19 cellular contexts compared by ENCODE assay signal in the genomic region with DNA sequence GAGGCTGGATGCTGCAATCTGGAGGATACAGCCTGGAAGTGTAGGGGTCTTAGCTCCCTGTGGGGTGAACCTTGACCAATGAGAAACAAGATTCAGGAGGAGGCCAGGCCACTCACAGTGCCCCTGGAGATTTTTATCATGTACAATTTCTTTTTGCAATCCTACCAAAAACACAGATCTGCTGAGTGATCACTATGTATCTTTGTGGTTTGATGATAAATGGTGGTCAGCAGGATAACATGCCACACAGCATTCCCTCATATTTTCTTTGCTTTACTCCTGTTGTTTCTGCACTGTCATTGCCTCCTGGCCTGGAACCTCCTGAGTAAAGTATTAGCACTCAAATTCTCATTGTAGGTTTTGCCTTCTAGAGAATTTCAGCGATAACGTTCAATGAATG.
DNase-seq lines count a peak whose midpoint lies in the region; ATAC-seq and TF ChIP-seq lines count a peak whose summit lies in the region.
"Had no signal": no experiment of that assay in that cellular context is flagged by ENCODE, and none has a peak within 500 bp of the region (broad histone marks: within the 10 kb centered on the region; RNA-seq: fewer than 3 reads in every experiment).

No MANE protein-coding gene starts in this region.

- H3K9ac ChIP-seq in GM23248 (no peak overlapping the region), adipocyte (ENCODE audit: low read length) (peak overlapping the region; percentile 2)

- H3K4me2 ChIP-seq in GM23248 (ENCODE audit: unreplicated experiment): no peak overlapping the region

- TF ChIP-seq CTCF in vagina (IDR thresholded peaks at IDR 0.05): no peak

- no peak for ATAC-seq in GM18867 (IDR thresholded peaks at IDR 0.05; ENCODE audit: unreplicated experiment)
- ATAC-seq: body of pancreas; naive thymus-derived CD4-positive, alpha-beta T cell had no signal

- H3K36me3 ChIP-seq in GM23248 (ENCODE audit: low read depth) (no peaks in the 10 kb centered on the region), adipocyte (ENCODE audit: control insufficient read depth, insufficient read depth, low read length, severe bottlenecking) (no peaks in the 10 kb centered on the region), vagina (no peaks in the 10 kb centered on the region)
- H3K36me3 ChIP-seq: sigmoid colon, tibial artery had no signal

- H3F3A ChIP-seq in GM23248 (ENCODE audit: insufficient read depth): 0 out of 2 replicates have a peak, but pooled peaks cover 9% of the 10 kb centered on the region

- H3K9me3 ChIP-seq in GM23248 (ENCODE audit: low read depth): no peaks in the 10 kb centered on the region
- H3K9me3 ChIP-seq in adipocyte (ENCODE audit: control insufficient read depth, low read length): no peaks in the 10 kb centered on the region
- H3K9me3 ChIP-seq in vagina: no peaks in the 10 kb centered on the region
- H3K9me3 ChIP-seq: body of pancreas, sigmoid colon, tibial artery had no signal

- WGBS in GM23248 (ENCODE audit: low coverage in 1 of 2, low lambda C conversion rate in 2 of 2, missing lambda C conversion rate in 2 of 2), 2 experiments: 24 to 28% methylated on average over 2 of the region's 2 CpGs

- H3K27me3 ChIP-seq in GM23248 (replicated peaks; ENCODE audit: insufficient read depth) (no peaks in the 10 kb centered on the region), adipocyte (replicated peaks; ENCODE audit: control insufficient read depth, insufficient read depth, low read length) (no peaks in the 10 kb centered on the region), vagina (no peaks in the 10 kb centered on the region)
- H3K27me3 ChIP-seq: body of pancreas, sigmoid colon, tibial artery had no signal

- H3K79me2 ChIP-seq in GM23248 (ENCODE audit: insufficient read depth): no peaks in the 10 kb centered on the region

- H4K20me1 ChIP-seq in GM23248 (ENCODE audit: insufficient read depth): no peaks in the 10 kb centered on the region

- H3K27ac ChIP-seq in GM23248 (no peak overlapping the region), vagina (no peak overlapping the region)
- H3K27ac ChIP-seq: body of pancreas, sigmoid colon, tibial artery had no signal

- H3K4me1 ChIP-seq in GM23248 (ENCODE audit: insufficient read depth): peaks cover 10% of the 10 kb centered on the region
- H3K4me1 ChIP-seq in adipocyte (ENCODE audit: control insufficient read depth, insufficient read depth, low read length): peaks cover 21% of the 10 kb centered on the region
- no peaks in the 10 kb centered on the region for H3K4me1 ChIP-seq in vagina
- H3K4me1 ChIP-seq: body of pancreas, sigmoid colon, tibial artery had no signal

- H3K4me3 ChIP-seq in GM23248 (no peak overlapping the region), adipocyte (ENCODE audit: low read length) (no peak overlapping the region), vagina (no peak overlapping the region)
- H3K4me3 ChIP-seq: body of pancreas, sigmoid colon, tibial artery had no signal

- TF ChIP-seq POLR2A in vagina (IDR thresholded peaks at IDR 0.05): no peak

- no peak overlapping the region for H2AFZ ChIP-seq in GM23248

- in situ Hi-C loops in GM23248 (cut with MboI): no loop called here

- DNase-seq in GM23248: peak; percentile 60
- DNase-seq in adipocyte (ENCODE audit: low read depth): peak; percentile 7
- DNase-seq in glomerular visceral epithelial cell (ENCODE audit: extremely low spot score): peak; percentile 75
- peak; percentile 36 for DNase-seq in smooth muscle cell of the brain vasculature (ENCODE audit: low read depth, low spot score)
- no peak for DNase-seq in DMS79 treated with DMSO at 0.1 percent for 48 hours (lab: John Stamatoyannopoulos, UW)
- DNase-seq in vagina (ENCODE audit: extremely low spot score in 2 of 2): no peak
- DNase-seq: activated CD4-positive, alpha-beta T cell treated with anti-CD3 and anti-CD28 coated beads for 4 hours; body of pancreas; KBM-7; naive thymus-derived CD4-positive, alpha-beta T cell; NCI-H187; NCI-H2227 treated with DMSO at 0.1 percent for 48 hours; posterior cingulate gyrus; SIG-M5; sigmoid colon; stimulated activated CD4-positive, alpha-beta T cell treated with anti-CD3 and anti-CD28 coated beads, Interleukin-1b, Interleukin-23, amount 100 ng/mL, for 48 hours; stimulated activated naive CD4-positive, alpha-beta T cell treated with Interleukin-2 at 50 U/mL for 16 hours; tibial artery had no signal

- H3K9me2 ChIP-seq in GM23248 (ENCODE audit: insufficient read depth): no peaks in the 10 kb centered on the region

- intact Hi-C loops in vagina (cut with DNase I): no loop called here

Comparison
In these comparisons a context has a peak if more than half of its experiments do, and no peak if none do; other contexts are left out.
1. DNase-seq: peak in GM23248 (single experiment), adipocyte (single experiment), glomerular visceral epithelial cell (single experiment) and smooth muscle cell of the brain vasculature (single experiment); none in DMS79 treated with DMSO at 0.1 percent for 48 hours (single experiment) and vagina (0 of 2).